ENCODE assay signal across 14 cellular contexts in the genomic region with DNA sequence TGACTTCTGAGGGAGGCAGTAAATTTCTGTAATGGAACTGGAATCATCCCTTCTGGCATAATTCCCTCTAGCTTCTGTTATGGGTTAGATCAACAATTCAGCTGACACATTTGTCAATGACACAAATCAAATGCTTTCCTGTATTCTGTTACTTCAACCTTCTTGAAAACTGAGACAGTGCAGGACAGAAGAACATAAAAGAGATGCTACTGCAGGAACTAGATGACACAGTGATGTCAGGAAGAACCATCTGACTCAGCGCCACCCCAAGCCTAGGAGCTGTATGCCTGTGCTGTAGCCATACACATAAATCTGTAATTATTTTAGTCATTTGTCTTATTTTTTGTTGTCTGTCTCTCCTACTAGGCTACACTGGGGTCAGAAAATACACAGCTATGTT.
A peak's percentile ranks its signal among the peaks of the same experiment; 100 is the strongest.
DNase-seq lines count a peak whose midpoint lies in the region; ATAC-seq and TF ChIP-seq lines count a peak whose summit lies in the region.
"Had no signal": no experiment of that assay in that cellular context is flagged by ENCODE, and none has a peak within 500 bp of the region (broad histone marks: within the 10 kb centered on the region; RNA-seq: fewer than 3 reads in every experiment).

No MANE protein-coding gene starts in this region.

- H3K36me3 Mint-ChIP-seq in nephron progenitor cell (ENCODE audit: low read depth): no peaks in the 10 kb centered on the region
- H3K36me3 Mint-ChIP-seq: IgD-negative memory B cell had no signal

- DNase-seq in activated CD8-positive, alpha-beta memory T cell treated with anti-CD3 and anti-CD28 coated beads, Interleukin-2, amount 50 U/mL, for 48 hours: peak; percentile 63
- DNase-seq in activated CD8-positive, alpha-beta memory T cell treated with anti-CD3 and anti-CD28 coated beads for 24 hours: no peak
- DNase-seq in NCI-H69 (lab: John Stamatoyannopoulos, UW): peak; percentile 70
- peak; percentile 22 for DNase-seq in stimulated activated CD4-positive, alpha-beta T cell treated with anti-CD3 and anti-CD28 coated beads, Interleukin-4, amount 100 ng/mL, for 1 hour
- no peak for DNase-seq in NAMALWA (ENCODE audit: low spot score)
- no peak for DNase-seq in nephron progenitor cell
- no peak for DNase-seq in KBM-7
- DNase-seq: amniotic stem cell, EL, left colon, NCI-H2029 had no signal

- no peak overlapping the region for H3K27ac Mint-ChIP-seq in nephron progenitor cell
- H3K27ac Mint-ChIP-seq: IgD-negative memory B cell had no signal

- H3K4me3 Mint-ChIP-seq in nephron progenitor cell: no peak overlapping the region
- H3K4me3 Mint-ChIP-seq: IgD-negative memory B cell, neural crest cell had no signal

- H3K9me3 Mint-ChIP-seq in nephron progenitor cell: no peaks in the 10 kb centered on the region
- H3K9me3 Mint-ChIP-seq: IgD-negative memory B cell, neural crest cell had no signal

- H3K4me1 Mint-ChIP-seq in nephron progenitor cell: no peaks in the 10 kb centered on the region
- H3K4me1 Mint-ChIP-seq: neural crest cell had no signal

- TF ChIP-seq CTCF in nephron progenitor cell (IDR thresholded peaks at IDR 0.05): no peak

- in situ Hi-C loops in KBM-7 (cut with MboI; ENCODE audit: low pct_unique_long_range_greater_than_20kb, low sequenced_read_pairs): no loop called here

- peak; percentile 83 for ATAC-seq in HG02610 (IDR thresholded peaks at IDR 0.05; ENCODE audit: unreplicated experiment)
- ATAC-seq: left colon had no signal

- no peaks in the 10 kb centered on the region for H3K27me3 Mint-ChIP-seq in nephron progenitor cell (ENCODE audit: low read depth, poor library complexity)
- H3K27me3 Mint-ChIP-seq: IgD-negative memory B cell had no signal

Comparison
In these comparisons a context has a peak if more than half of its experiments do, and no peak if none do; other contexts are left out.
1. DNase-seq: peak in activated CD8-positive, alpha-beta memory T cell treated with anti-CD3 and anti-CD28 coated beads, Interleukin-2, amount 50 U/mL, for 48 hours (single experiment), NCI-H69 (single experiment) and stimulated activated CD4-positive, alpha-beta T cell treated with anti-CD3 and anti-CD28 coated beads, Interleukin-4, amount 100 ng/mL, for 1 hour (single experiment); none in activated CD8-positive, alpha-beta memory T cell treated with anti-CD3 and anti-CD28 coated beads for 24 hours (single experiment), NAMALWA (single experiment), nephron progenitor cell (single experiment) and KBM-7 (single experiment).